ENCODE assay signal across 11 cellular contexts in the genomic region with DNA sequence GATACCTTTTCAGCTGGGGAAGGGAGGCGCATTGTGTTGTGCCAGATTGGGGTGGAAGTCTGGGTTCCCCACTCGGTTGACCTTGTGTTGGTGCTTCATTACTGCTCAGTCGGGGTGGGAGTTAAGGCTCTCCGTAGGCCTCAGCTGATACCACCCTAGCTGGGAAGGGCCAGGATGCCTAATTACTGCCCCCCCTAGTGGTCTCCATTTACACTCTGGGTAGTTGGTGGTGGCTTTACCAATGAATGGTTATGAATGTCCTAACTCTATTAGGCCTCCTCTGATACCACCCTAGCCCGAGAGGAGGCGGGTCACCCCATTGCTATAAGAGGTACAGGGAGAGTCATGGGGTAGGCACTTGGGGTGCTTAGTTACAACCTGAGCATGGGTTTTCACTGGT. TPM values are rescaled to one million over a fixed set of nuclear protein-coding genes. Genes with fewer than 3 reads are reported as not detected.
A peak's percentile ranks its signal among the peaks of the same experiment; 100 is the strongest.
DNase-seq lines count a peak whose midpoint lies in the region; ATAC-seq, FAIRE-seq and TF ChIP-seq lines count a peak whose summit lies in the region.
"Had no signal": no experiment of that assay in that cellular context is flagged by ENCODE, and none has a peak within 500 bp of the region (broad histone marks: within the 10 kb centered on the region; RNA-seq: fewer than 3 reads in every experiment).

No MANE protein-coding gene starts in this region.

- no peaks in the 10 kb centered on the region for H3K27me3 ChIP-seq in OCI-LY1 (ENCODE audit: insufficient read depth, low read length)
- no peaks in the 10 kb centered on the region for H3K27me3 ChIP-seq in H1 (replicated peaks in 1 of 4; ENCODE audit: control insufficient read depth in 3 of 4, extremely low read depth in 1 of 4, insufficient read depth in 3 of 4, low read length in 3 of 4)

- no peak overlapping the region for H4K91ac ChIP-seq in H1 (replicated peaks; ENCODE audit: insufficient read length, low read length)

- no peaks in the 10 kb centered on the region for H3K4me1 ChIP-seq in OCI-LY1 (ENCODE audit: insufficient read depth, low read length, severe bottlenecking)
- no peaks in the 10 kb centered on the region for H3K4me1 ChIP-seq in H1 (replicated peaks in 1 of 4; ENCODE audit: control insufficient read depth in 3 of 4, insufficient read depth in 4 of 4, low read length in 3 of 4)

- H3K4me1 Mint-ChIP-seq in activated CD4-positive, alpha-beta T cell treated with anti-CD3 and anti-CD28 coated beads for 36 hours = peaks cover 57% of the 10 kb centered on the region
- H3K4me1 Mint-ChIP-seq in stimulated activated effector memory CD8-positive, alpha-beta T cell treated with anti-CD3 and anti-CD28 coated beads, Interleukin-12 subunit alpha, Interleukin-12 subunit beta, amount 100 ng/mL, for 72 hours = peaks cover 70% of the 10 kb centered on the region

- H3K36me3 Mint-ChIP-seq in activated CD4-positive, alpha-beta T cell treated with anti-CD3 and anti-CD28 coated beads for 36 hours (ENCODE audit: low read depth) = peaks cover 80% of the 10 kb centered on the region
- no peaks in the 10 kb centered on the region for H3K36me3 Mint-ChIP-seq in stimulated activated effector memory CD8-positive, alpha-beta T cell treated with anti-CD3 and anti-CD28 coated beads, Interleukin-12 subunit alpha, Interleukin-12 subunit beta, amount 100 ng/mL, for 72 hours

- peak; percentile 58; the same call in 1 of the 2 replicates for TF ChIP-seq CTCF in OCI-LY1 (IDR thresholded peaks at IDR 0.05; ENCODE audit: low read length)
- TF ChIP-seq CTCF in H1 (IDR thresholded peaks at IDR 0.05; ENCODE audit: control extremely low read depth in 1 of 3, insufficient read depth in 1 of 3, low read depth in 1 of 3, low read length in 3 of 3) = peak; percentile 54 to 75 (median 58)

- CTCF ChIA-PET in activated CD4-positive, alpha-beta T cell treated with anti-CD3 and anti-CD28 coated beads for 36 hours (lab: Charles Lee) = interaction anchor here (0.9 to 1.2 kb wide), 3 partner anchors 9 to 14 kb away, joined by 3 to 6 read pairs (median 3); no protein-coding TSS in a partner anchor
- CTCF ChIA-PET in H1 (lab: Charles Lee; ENCODE audit: partially characterized antibody) = interaction anchor here (0.6 to 2.2 kb wide), 9 partner anchors 10 to 792 kb away, joined by 3 to 13 read pairs (median 3); partner anchors contain the start of gene PICALM

- ATAC-seq in activated CD4-positive, alpha-beta T cell treated with anti-CD3 and anti-CD28 coated beads for 36 hours = no peak
- ATAC-seq in stimulated activated effector memory CD8-positive, alpha-beta T cell treated with anti-CD3 and anti-CD28 coated beads, Interleukin-12 subunit alpha, Interleukin-12 subunit beta, amount 100 ng/mL, for 72 hours = no peak
- ATAC-seq in HG02610 (IDR thresholded peaks at IDR 0.05; ENCODE audit: unreplicated experiment) (no peak), HG02763 (IDR thresholded peaks at IDR 0.05; ENCODE audit: unreplicated experiment) (no peak)
- ATAC-seq: naive thymus-derived CD8-positive, alpha-beta T cell had no signal

- peaks cover 6% of the 10 kb centered on the region for H3K9me3 Mint-ChIP-seq in activated CD4-positive, alpha-beta T cell treated with anti-CD3 and anti-CD28 coated beads for 36 hours (ENCODE audit: low read depth)
- no peaks in the 10 kb centered on the region for H3K9me3 Mint-ChIP-seq in stimulated activated effector memory CD8-positive, alpha-beta T cell treated with anti-CD3 and anti-CD28 coated beads, Interleukin-12 subunit alpha, Interleukin-12 subunit beta, amount 100 ng/mL, for 72 hours

- no peak overlapping the region for H2BK5ac ChIP-seq in H1 (ENCODE audit: low read depth, low read length)

- no peak for TF ChIP-seq EP300 in H1 (IDR thresholded peaks at IDR 0.05; ENCODE audit: borderline replicate concordance in 1 of 2, low read depth in 2 of 2, low read length in 2 of 2)

- H3K79me2 ChIP-seq in OCI-LY1 (ENCODE audit: insufficient read depth, low read length) (peaks cover 27% of the 10 kb centered on the region), H1 (ENCODE audit: control insufficient read depth in 1 of 2, insufficient read depth in 2 of 2, low read length in 2 of 2) (peaks cover 0 to 30% of the 10 kb centered on the region in 2 experiments; a peak in 2 of 4 replicates)

- H3K9me3 ChIP-seq in OCI-LY1 (ENCODE audit: low read length) = no peaks in the 10 kb centered on the region
- H3K9me3 ChIP-seq in H1 (ENCODE audit: insufficient read depth in 2 of 2, low read depth in 1 of 2, low read length in 1 of 2) = no peaks in the 10 kb centered on the region

- H3K56ac ChIP-seq in H1 (replicated peaks; ENCODE audit: insufficient read length, low read depth, low read length) = no peak overlapping the region

- H2BK20ac ChIP-seq in H1 (ENCODE audit: low read length) = no peak overlapping the region

- no peaks in the 10 kb centered on the region for H3K27me3 Mint-ChIP-seq in activated CD4-positive, alpha-beta T cell treated with anti-CD3 and anti-CD28 coated beads for 36 hours
- H3K27me3 Mint-ChIP-seq: naive thymus-derived CD8-positive, alpha-beta T cell had no signal

- H2AK5ac ChIP-seq in H1 (ENCODE audit: low read depth, low read length) = no peak overlapping the region

- H2BK120ac ChIP-seq in H1 (replicated peaks; ENCODE audit: low read depth, low read length) = no peak overlapping the region

- H4K20me1 ChIP-seq in OCI-LY1 (ENCODE audit: insufficient read depth, low read length) (no peaks in the 10 kb centered on the region), H1 (replicated peaks in 1 of 2; ENCODE audit: control insufficient read depth in 1 of 2, insufficient read depth in 2 of 2, low read length in 2 of 2) (no peaks in the 10 kb centered on the region)

- H3K4me3 ChIP-seq in OCI-LY1 (ENCODE audit: low read depth, low read length, poor library complexity, severe bottlenecking) (no peak overlapping the region), H1 (ENCODE audit: extremely low read depth in 1 of 4, insufficient read depth in 2 of 4, low read depth in 3 of 4, low read length in 4 of 4) (no peak overlapping the region)

- peak overlapping the region; percentile 38 for H3K27ac Mint-ChIP-seq in activated CD4-positive, alpha-beta T cell treated with anti-CD3 and anti-CD28 coated beads for 36 hours
- H3K27ac Mint-ChIP-seq in stimulated activated effector memory CD8-positive, alpha-beta T cell treated with anti-CD3 and anti-CD28 coated beads, Interleukin-12 subunit alpha, Interleukin-12 subunit beta, amount 100 ng/mL, for 72 hours = peak overlapping the region; percentile 79

- peak; percentile 31 to 58; a peak in 3 of 4 replicates for TF ChIP-seq RAD21 in H1 (IDR thresholded peaks at IDR 0.05 in 1 of 2, conservative IDR thresholded peaks at IDR 0.05 in 1 of 2; ENCODE audit: low read depth in 2 of 2, low read length in 2 of 2)

- H3K14ac ChIP-seq in H1 (ENCODE audit: insufficient read length) = no peak overlapping the region

- H3K23me2 ChIP-seq in H1 (ENCODE audit: low read depth, low read length) = no peaks in the 10 kb centered on the region

- H3K27ac ChIP-seq in OCI-LY1 (ENCODE audit: low read depth, low read length, poor library complexity, severe bottlenecking) = no peak overlapping the region
- H3K27ac ChIP-seq in H1 (ENCODE audit: low read depth, low read length) = no peak overlapping the region

- H2AFZ ChIP-seq in OCI-LY1 (ENCODE audit: low read length) (no peak overlapping the region), H1 (ENCODE audit: low read length) (no peak overlapping the region)

- H4K5ac ChIP-seq in H1 (ENCODE audit: insufficient read length, low read depth, low read length) = no peak overlapping the region

- no peak for TF ChIP-seq POLR2A in H1 (IDR thresholded peaks at IDR 0.05; ENCODE audit: control extremely low read depth in 1 of 2, low read depth in 2 of 2, low read length in 2 of 2)

- POLR2A ChIA-PET in activated CD4-positive, alpha-beta T cell treated with anti-CD3 and anti-CD28 coated beads for 36 hours (lab: Charles Lee) = no interaction called here
- POLR2A ChIA-PET in H1 (lab: Charles Lee; ENCODE audit: partially characterized antibody) = interaction anchor here (1.1 kb wide), 1 partner anchor 10 kb away, joined by 3 read pairs; no protein-coding TSS in a partner anchor

- intact Hi-C loops in activated CD4-positive, alpha-beta T cell treated with anti-CD3 and anti-CD28 coated beads for 36 hours (cut with DNase I, micrococcal nuclease) = no loop called here

- no peak overlapping the region for H3K23ac ChIP-seq in H1 (ENCODE audit: insufficient read length)

- no peak overlapping the region for H2BK15ac ChIP-seq in H1 (ENCODE audit: low read length)

- no peak overlapping the region for H3K4me3 Mint-ChIP-seq in activated CD4-positive, alpha-beta T cell treated with anti-CD3 and anti-CD28 coated beads for 36 hours
- no peak overlapping the region for H3K4me3 Mint-ChIP-seq in stimulated activated effector memory CD8-positive, alpha-beta T cell treated with anti-CD3 and anti-CD28 coated beads, Interleukin-12 subunit alpha, Interleukin-12 subunit beta, amount 100 ng/mL, for 72 hours
- H3K4me3 Mint-ChIP-seq: naive thymus-derived CD8-positive, alpha-beta T cell had no signal

- H3K9ac ChIP-seq in OCI-LY1 (ENCODE audit: low read length) = no peak overlapping the region
- H3K9ac ChIP-seq in H1 (replicated peaks in 1 of 4; ENCODE audit: extremely low read depth in 1 of 4, low read depth in 3 of 4, low read length in 3 of 4) = no peak overlapping the region

- peak; percentile 13 for FAIRE-seq in H1 (lab: Jason Lieb, UNC)
- FAIRE-seq: G401.6 had no signal

- WGBS in H1 (ENCODE audit: extremely low coverage in 1 of 2, insufficient coverage in 1 of 2, insufficient read length in 1 of 2, insufficient replicate concordance in 2 of 2, low coverage in 1 of 2, low lambda C conversion rate in 2 of 2, missing lambda C conversion rate in 1 of 2), 2 experiments = 83% methylated on average over 6 of the region's 6 CpGs; no CpG with 5 or more reads in 1 of the 2 experiments

- H2BK12ac ChIP-seq in H1 (ENCODE audit: low read depth, low read length) = no peak overlapping the region

- H3K4me2 ChIP-seq in OCI-LY1 (ENCODE audit: low read length) (no peak overlapping the region), H1 (ENCODE audit: insufficient read depth in 1 of 2, low read depth in 2 of 2, low read length in 2 of 2) (no peak overlapping the region)

- no peak overlapping the region for H3K4ac ChIP-seq in H1 (replicated peaks; ENCODE audit: insufficient read length, low read depth, low read length)

- H4K8ac ChIP-seq in H1 (ENCODE audit: extremely low read depth, insufficient read depth, low read length) = no peak overlapping the region

- DNase-seq in activated CD4-positive, alpha-beta T cell treated with anti-CD3 and anti-CD28 coated beads for 36 hours = no peak
- DNase-seq in activated CD4-positive, alpha-beta T cell treated with anti-CD3 and anti-CD28 coated beads, Interleukin-2, amount 50 U/mL, for 1 hour = no peak
- peak in 1 of 2 experiments; percentile 58 for DNase-seq in H1 (ENCODE audit: low read depth in 1 of 2, low spot score in 2 of 2)
- no peak for DNase-seq in stimulated activated effector memory CD8-positive, alpha-beta T cell treated with anti-CD3 and anti-CD28 coated beads, Interleukin-12 subunit alpha, Interleukin-12 subunit beta, amount 100 ng/mL, for 72 hours (ENCODE audit: low spot score in 2 of 2)
- no peak for DNase-seq in NCI-H1105 (lab: John Stamatoyannopoulos, UW)
- DNase-seq: islet precursor cell; naive thymus-derived CD8-positive, alpha-beta T cell had no signal

- no peak overlapping the region for H3K18ac ChIP-seq in H1 (ENCODE audit: extremely low read depth, low read length)

- H3F3A ChIP-seq in OCI-LY1 (ENCODE audit: insufficient read depth, low read length) = no peaks in the 10 kb centered on the region

- peaks cover 2% of the 10 kb centered on the region; the same call in 1 of the 2 replicates for H3K79me1 ChIP-seq in H1 (ENCODE audit: low read depth, low read length)

- H3K36me3 ChIP-seq in OCI-LY1 (ENCODE audit: insufficient read depth, low read length) (peaks cover 86% of the 10 kb centered on the region), H1 (ENCODE audit: control insufficient read depth in 2 of 4, insufficient read depth in 4 of 4, low read length in 3 of 4) (peaks cover 0 to 22% (median 5%) of the 10 kb centered on the region in 4 experiments; a peak in 6 of 8 replicates)

- H3K9me2 ChIP-seq in OCI-LY1 (ENCODE audit: low read depth, low read length) = no peaks in the 10 kb centered on the region

RNA-seq across cellular contexts. Expression of gene HIKESHI, which starts 27.5 kb away (rescaled TPM):
- 10 to 100 TPM; 50.2 to 51.3 TPM for total RNA-seq in activated CD4-positive, alpha-beta T cell treated with anti-CD3 and anti-CD28 coated beads for 36 hours
- 58.3 and 65.4 TPM in 2 replicates for total RNA-seq in H1 (2021; fragmentation: NEBNext Ultra II Directional; extraction: Animal tissue kit (Norgen Biotek cat#: 25700))
- 65.9 and 90.2 TPM in 2 replicates for polyA plus RNA-seq in H1 (2011; rRNA removed)
- polyA plus RNA-seq in H1 (2011; cell fraction: cytosol; rRNA removed) = 82.3 TPM
- polyA plus RNA-seq in H1 (2011; cell fraction: nucleus; rRNA removed) = 62.3 TPM
- polyA plus RNA-seq in H1 (2012, experiment 1 of 2) = 68.4 to 91.1 TPM (median 75.7 TPM) in 4 replicates
- polyA plus RNA-seq in H1 (2012, experiment 2 of 2) = 56.3 TPM
- polyA plus RNA-seq in H1 (2013, experiment 1 of 2) = 83.8 TPM
- 94.1 TPM for polyA plus RNA-seq in H1 (2013, experiment 2 of 2)
- polyA minus RNA-seq in H1 (2011; rRNA and poly(A)+ RNA removed) = 39.4 and 83.0 TPM in 2 replicates
- 27.5 TPM for polyA minus RNA-seq in H1 (2011; cell fraction: cytosol; rRNA and poly(A)+ RNA removed)
- polyA minus RNA-seq in H1 (2011; cell fraction: nucleus; rRNA and poly(A)+ RNA removed) = 31.4 TPM

RNA-seq across cellular contexts. Expression of gene EED, which starts 29.9 kb away (rescaled TPM):
- total RNA-seq in activated CD4-positive, alpha-beta T cell treated with anti-CD3 and anti-CD28 coated beads for 36 hours = 100 to 1,000 TPM in 1 of 2 experiments, 10 to 100 TPM in 1; 90.3 to 127 TPM
- 26.8 and 26.9 TPM in 2 replicates for total RNA-seq in H1 (2021; fragmentation: NEBNext Ultra II Directional; extraction: Animal tissue kit (Norgen Biotek cat#: 25700))
- polyA plus RNA-seq in H1 (2011; rRNA removed) = 7.0 and 12.6 TPM in 2 replicates
- polyA plus RNA-seq in H1 (2011; cell fraction: cytosol; rRNA removed) = 15.5 TPM
- 5.0 TPM for polyA plus RNA-seq in H1 (2011; cell fraction: nucleus; rRNA removed)
- 27.0 to 42.0 TPM (median 28.6 TPM) in 4 replicates for polyA plus RNA-seq in H1 (2012, experiment 1 of 2)
- 5.9 TPM for polyA plus RNA-seq in H1 (2012, experiment 2 of 2)
- polyA plus RNA-seq in H1 (2013, experiment 1 of 2) = 12.8 TPM
- polyA plus RNA-seq in H1 (2013, experiment 2 of 2) = 13.5 TPM
- 11.4 and 15.4 TPM in 2 replicates for polyA minus RNA-seq in H1 (2011; rRNA and poly(A)+ RNA removed)
- polyA minus RNA-seq in H1 (2011; cell fraction: cytosol; rRNA and poly(A)+ RNA removed) = 10.7 TPM
- 26.1 TPM for polyA minus RNA-seq in H1 (2011; cell fraction: nucleus; rRNA and poly(A)+ RNA removed)
